ENCODE assay signal across 13 cellular contexts in genomic region chr6:148455225-148455624, GRCh38.
DNase-seq lines count a peak whose midpoint lies in the region; ATAC-seq and TF ChIP-seq lines count a peak whose summit lies in the region.
"Had no signal": no experiment of that assay in that cellular context is flagged by ENCODE, and none has a peak within 500 bp of the region (broad histone marks: within the 10 kb centered on the region; RNA-seq: fewer than 3 reads in every experiment).

No MANE protein-coding gene starts in this region.

- no peak for ATAC-seq in lung (ENCODE audit: insufficient read depth, low FRiP score)
- ATAC-seq in HG03469 (IDR thresholded peaks at IDR 0.05; ENCODE audit: unreplicated experiment), result no peak
- ATAC-seq in HG03457 (IDR thresholded peaks at IDR 0.05; ENCODE audit: unreplicated experiment), result no peak

- H3K4me3 Mint-ChIP-seq in endodermal cell, result no peak overlapping the region

- no peak overlapping the region for H3K9ac ChIP-seq in endodermal cell (ENCODE audit: extremely low read depth, low read length, poor library complexity, severe bottlenecking)

- no peaks in the 10 kb centered on the region for H3K9me3 Mint-ChIP-seq in endodermal cell

- DNase-seq in AG04450 (ENCODE audit: low read depth, low spot score) (no peak), M059J (ENCODE audit: low read depth) (peak; percentile 52), endodermal cell (peak; percentile 23), lung (ENCODE audit: low spot score) (peak; percentile 36), SHP77 treated with DMSO at 0.1 percent for 48 hours (lab: John Stamatoyannopoulos, UW) (no peak), glomerular visceral epithelial cell (ENCODE audit: extremely low spot score) (no peak)
- DNase-seq: activated CD4-positive, alpha-beta T cell treated with anti-CD3 and anti-CD28 coated beads, Interleukin-2, amount 50 U/mL, for 1 hour; amniotic stem cell; RPMI8226; stimulated activated CD4-positive, alpha-beta T cell treated with anti-CD3 and anti-CD28 coated beads, Interleukin-2, amount 100 ng/mL, for 24 hours; transverse colon had no signal

- CTCF ChIA-PET in AG04450 (lab: Charles Lee), result interaction anchor here (1.1 kb wide), 1 partner anchor 9 kb away, joined by 3 read pairs; no protein-coding TSS in a partner anchor

- POLR2A ChIA-PET in AG04450 (lab: Yijun Ruan, JAX), result no interaction called here

- H3K4me1 ChIP-seq in endodermal cell (ENCODE audit: control insufficient read depth, insufficient read depth, low read length) (peaks cover 7% of the 10 kb centered on the region), lung (ENCODE audit: control insufficient read depth in 2 of 2, insufficient read depth in 2 of 2, low read length in 2 of 2) (peaks cover 0 to 19% of the 10 kb centered on the region in 2 donors)
- H3K4me1 ChIP-seq: transverse colon had no signal

- H3K9me3 ChIP-seq in AG04450 (ENCODE audit: control insufficient read depth, insufficient read depth, low read length), result peaks cover 9% of the 10 kb centered on the region
- H3K9me3 ChIP-seq in endodermal cell (ENCODE audit: control insufficient read depth, low read length), result no peaks in the 10 kb centered on the region
- no peaks in the 10 kb centered on the region for H3K9me3 ChIP-seq in lung (ENCODE audit: control insufficient read depth in 2 of 2, insufficient read depth in 1 of 2, low read length in 1 of 2)
- H3K9me3 ChIP-seq: transverse colon had no signal

- H3K4me1 Mint-ChIP-seq in endodermal cell, result peaks cover 6% of the 10 kb centered on the region

- H3K27me3 ChIP-seq in AG04450 (ENCODE audit: control insufficient read depth, insufficient read depth, low read length) (no peaks in the 10 kb centered on the region), endodermal cell (ENCODE audit: control insufficient read depth, insufficient read depth, low read length, poor library complexity, severe bottlenecking) (no peaks in the 10 kb centered on the region), lung (ENCODE audit: control insufficient read depth, insufficient read depth) (no peaks in the 10 kb centered on the region)
- H3K27me3 ChIP-seq: transverse colon had no signal

- H3K4me3 ChIP-seq in AG04450 (ENCODE audit: low read depth, low read length) (no peak overlapping the region), endodermal cell (ENCODE audit: low read length) (no peak overlapping the region), lung (no peak overlapping the region)
- H3K4me3 ChIP-seq: transverse colon had no signal

- TF ChIP-seq CTCF in AG04450 (IDR thresholded peaks at IDR 0.05; ENCODE audit: low read depth, low read length), result no peak
- TF ChIP-seq CTCF in endodermal cell (conservative IDR thresholded peaks at IDR 0.05), result no peak
- no peak for TF ChIP-seq CTCF in lung (IDR thresholded peaks at IDR 0.05; ENCODE audit: control extremely low read depth, extremely low read depth)

- peaks cover under 1% of the 10 kb centered on the region for H3K36me3 ChIP-seq in endodermal cell (ENCODE audit: control insufficient read depth, insufficient read depth, low read length)
- peaks cover 0 to 7% of the 10 kb centered on the region in 2 donors for H3K36me3 ChIP-seq in lung (ENCODE audit: control insufficient read depth in 2 of 2, insufficient read depth in 2 of 2, low read length in 2 of 2)
- H3K36me3 ChIP-seq: transverse colon had no signal

- H3K27ac Mint-ChIP-seq in endodermal cell, result no peak overlapping the region

- no peaks in the 10 kb centered on the region for H3K36me3 Mint-ChIP-seq in endodermal cell (ENCODE audit: low read depth)

- no peaks in the 10 kb centered on the region for H3K27me3 Mint-ChIP-seq in endodermal cell (ENCODE audit: insufficient read depth)

- 91 to 93% methylated on average over 9 to 10 of the region's 10 CpGs for WGBS in endodermal cell (ENCODE audit: insufficient coverage in 1 of 2, insufficient read length in 1 of 2), 2 experiments
- WGBS in lung, 2 donors, result 77 to 89% methylated on average over 10 of the region's 10 CpGs

- H3K27ac ChIP-seq in AG04450 (ENCODE audit: low read depth, low read length), result peak overlapping the region; percentile 47
- peak overlapping the region; percentile 73 for H3K27ac ChIP-seq in endodermal cell (ENCODE audit: low read depth, low read length)
- H3K27ac ChIP-seq in lung (ENCODE audit: low read depth in 1 of 2, low read length in 1 of 2), result no peak overlapping the region
- H3K27ac ChIP-seq: transverse colon had no signal

Comparison
In these comparisons a context has a peak if more than half of its experiments do, and no peak if none do; other contexts are left out.
1. DNase-seq: peak in M059J (single experiment), endodermal cell (single experiment) and lung (single experiment); none in AG04450 (single experiment), SHP77 treated with DMSO at 0.1 percent for 48 hours (single experiment) and glomerular visceral epithelial cell (single experiment).
2. H3K27ac ChIP-seq: peak in AG04450 (single experiment) and endodermal cell (single experiment); none in lung (0 of 2).